In the genomic region with DNA sequence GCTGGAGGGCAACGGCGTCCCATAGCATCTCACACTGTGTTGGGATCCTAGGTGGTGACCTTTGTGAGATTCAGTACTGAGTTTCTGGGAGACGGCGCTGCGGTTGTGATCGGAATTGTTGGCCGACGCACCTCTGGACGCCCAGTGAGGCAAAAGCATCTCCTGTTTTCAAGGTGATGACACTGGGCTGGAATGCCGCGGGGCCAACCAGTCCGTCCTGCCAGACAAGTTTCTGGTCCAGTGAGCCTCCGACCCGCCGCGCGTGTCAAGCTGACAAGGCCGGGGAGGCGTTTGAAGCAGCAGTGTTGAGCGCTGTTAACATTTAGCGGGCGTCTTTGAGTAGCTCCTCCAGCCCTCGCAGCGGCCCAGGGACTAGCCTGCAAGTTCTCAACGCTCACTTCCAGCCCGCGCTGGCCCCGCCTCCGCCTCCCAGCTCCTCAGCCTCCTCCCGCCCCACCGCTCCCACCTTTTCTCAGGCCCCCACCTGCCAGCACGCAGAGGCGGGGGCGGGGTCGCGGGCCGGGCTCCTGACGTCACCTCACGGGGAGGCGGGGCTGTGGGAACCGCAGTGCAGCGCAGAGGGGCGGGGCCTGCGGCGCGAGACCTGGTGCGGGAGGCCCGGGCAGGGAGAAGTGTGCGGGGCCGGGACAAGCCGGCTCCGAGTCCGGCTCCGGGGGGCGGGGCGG, we compare ENCODE assay signal across 7 cellular contexts. TPM values are rescaled to one million over a fixed set of nuclear protein-coding genes. Genes with fewer than 3 reads are reported as not detected.
A peak's percentile ranks its signal among the peaks of the same experiment; 100 is the strongest.
DNase-seq lines count a peak whose midpoint lies in the region; ATAC-seq, FAIRE-seq and TF ChIP-seq lines count a peak whose summit lies in the region.

No MANE protein-coding gene starts in this region.

- peak overlapping the region; percentile 83 to 91 (median 84) for H3K4me3 ChIP-seq in keratinocyte (ENCODE audit: control insufficient read depth in 2 of 3, extremely low read depth in 1 of 3, insufficient read depth in 2 of 3, low read depth in 1 of 3, low read length in 3 of 3)

- dilution Hi-C loops in keratinocyte (cut with MboI; ENCODE audit: extremely low pct_ligation_motif_present, low sequenced_read_pairs), result no loop called here

- FAIRE-seq in keratinocyte (lab: Jason Lieb, UNC), result peak; percentile 68

- H3K27me3 ChIP-seq in keratinocyte (ENCODE audit: control insufficient read depth, extremely low read depth, insufficient read depth, low read length), result no peaks in the 10 kb centered on the region

- peak; percentile 68 for ATAC-seq in GM18519 (IDR thresholded peaks at IDR 0.05; ENCODE audit: low FRiP score, unreplicated experiment)
- peak; percentile 65 for ATAC-seq in HG03064 (IDR thresholded peaks at IDR 0.05; ENCODE audit: low read depth, unreplicated experiment)

- H3K9me1 ChIP-seq in keratinocyte (ENCODE audit: control insufficient read depth, extremely low read depth, insufficient read depth, low read length), result no peaks in the 10 kb centered on the region

- H3K36me3 ChIP-seq in keratinocyte (ENCODE audit: control insufficient read depth in 2 of 2, extremely low read depth in 1 of 2, insufficient read depth in 2 of 2, low read length in 2 of 2), result peaks cover 0 to 1% of the 10 kb centered on the region in 2 experiments

- H3K4me2 ChIP-seq in keratinocyte (ENCODE audit: control insufficient read depth, extremely low read depth, insufficient read depth, low read depth, low read length), result peak overlapping the region; percentile 78

- no peak for TF ChIP-seq CTCF in keratinocyte (optimal IDR thresholded peaks at IDR 0.05 in 1 of 3, IDR thresholded peaks at IDR 0.05 in 1 of 3, conservative IDR thresholded peaks at IDR 0.05 in 1 of 3; ENCODE audit: extremely low read depth in 1 of 3, insufficient read depth in 2 of 3, low read length in 3 of 3)

- peak overlapping the region; percentile 81 for H3K9ac ChIP-seq in keratinocyte (ENCODE audit: control insufficient read depth, extremely low read depth, insufficient read depth, low read length)

- H3K4me1 ChIP-seq in keratinocyte (ENCODE audit: control insufficient read depth, extremely low read depth, insufficient read depth, low read length), result peaks cover 27% of the 10 kb centered on the region

- H3K9me3 ChIP-seq in keratinocyte (ENCODE audit: control insufficient read depth, low read depth, low read length), result no peaks in the 10 kb centered on the region

- peak; percentile 75 for DNase-seq in NCI-H2171 treated with DMSO at 0.1 percent for 48 hours (lab: John Stamatoyannopoulos, UW)
- peak; percentile 54 for DNase-seq in activated CD4-positive, CD25-positive, alpha-beta regulatory T cell treated with anti-CD3 and anti-CD28 coated beads, Interleukin-2, amount 50 U/mL, for 16 hours (ENCODE audit: low read depth, low spot score)
- DNase-seq in central memory CD4-positive, alpha-beta T cell, result peak; percentile 90
- DNase-seq in keratinocyte (ENCODE audit: low read depth, low spot score), result peak; percentile 76
- peak; percentile 91 for DNase-seq in stimulated activated CD4-positive, alpha-beta T cell treated with anti-CD3 and anti-CD28 coated beads, Interleukin-12 subunit alpha, Interleukin-12 subunit beta, amount 100 ng/mL, for 4 hours

- H4K20me1 ChIP-seq in keratinocyte (ENCODE audit: control insufficient read depth, extremely low read depth, insufficient read depth, low read length), result no peaks in the 10 kb centered on the region

- peaks cover 37% of the 10 kb centered on the region for H3K79me2 ChIP-seq in keratinocyte (ENCODE audit: control insufficient read depth, insufficient read depth, low read length)

- H3K27ac ChIP-seq in keratinocyte (ENCODE audit: control insufficient read depth, insufficient read depth, low read length), result peak overlapping the region; percentile 51

- H2AFZ ChIP-seq in keratinocyte (ENCODE audit: control insufficient read depth, low read length), result peak overlapping the region; percentile 86

RNA-seq across cellular contexts. Expression of a gene that starts 0.5 kb away (rescaled TPM):
- 14.1 to 21.7 TPM (median 19.9 TPM) in 3 replicates for polyA plus RNA-seq in keratinocyte
- 7.9 TPM for polyA plus RNA-seq in keratinocyte (2011; ENCODE audit: low read depth)
- 8.8 and 17.9 TPM in 2 replicates for polyA plus RNA-seq in keratinocyte (2011; cell fraction: cytosol; rRNA removed)
- 18.3 and 22.4 TPM in 2 replicates for polyA plus RNA-seq in keratinocyte (2011; cell fraction: nucleus; rRNA removed)
- 12.8 and 21.2 TPM in 2 replicates for polyA plus RNA-seq in keratinocyte (2012; ENCODE audit: low replicate concordance)
- polyA minus RNA-seq in keratinocyte, result 15.8 to 22.6 TPM (median 22.5 TPM) in 3 replicates
- polyA minus RNA-seq in keratinocyte (2011; cell fraction: cytosol; rRNA and poly(A)+ RNA removed), result 14.4 TPM
- polyA minus RNA-seq in keratinocyte (2011; cell fraction: nucleus; rRNA and poly(A)+ RNA removed), result 16.5 and 27.5 TPM in 2 replicates

Comparison
In these comparisons a context has a peak if more than half of its experiments do, and no peak if none do; other contexts are left out.
1. Peak in every context shown above with its lines: DNase-seq, ATAC-seq, H3K4me3 ChIP-seq and H3K27ac ChIP-seq.